ENCODE assay signal across 9 cellular contexts in genomic region chr15:77070180-77070499, GRCh38. TPM values are rescaled to one million over a fixed set of nuclear protein-coding genes. Genes with fewer than 3 reads are reported as not detected.
DNase-seq lines count a peak whose midpoint lies in the region; ATAC-seq and TF ChIP-seq lines count a peak whose summit lies in the region.
"Had no signal": no experiment of that assay in that cellular context is flagged by ENCODE, and none has a peak within 500 bp of the region (broad histone marks: within the 10 kb centered on the region; RNA-seq: fewer than 3 reads in every experiment).

No MANE protein-coding gene starts in this region.

- no peak for TF ChIP-seq CTCF in astrocyte of the cerebellum (IDR thresholded peaks at IDR 0.05; ENCODE audit: low read depth, low read length, missing control alignments)
- no peak for TF ChIP-seq CTCF in lower lobe of right lung (IDR thresholded peaks at IDR 0.05)
- no peak for TF ChIP-seq CTCF in upper lobe of left lung (IDR thresholded peaks at IDR 0.05)

- H3K36me3 ChIP-seq in lower lobe of right lung = no peaks in the 10 kb centered on the region
- no peaks in the 10 kb centered on the region for H3K36me3 ChIP-seq in upper lobe of left lung

- WGBS in upper lobe of left lung, 2 donors = 1% methylated on average over 18 of the region's 18 CpGs

- H3K4me3 ChIP-seq in astrocyte of the cerebellum (ENCODE audit: low read depth, low read length) = peak overlapping the region; percentile 70
- H3K4me3 ChIP-seq in lower lobe of right lung = peak overlapping the region; percentile 85
- peak overlapping the region; percentile 83 to 99 (median 95) for H3K4me3 ChIP-seq in upper lobe of left lung

- in situ Hi-C loops in astrocyte of the cerebellum (cut with HindIII; ENCODE audit: low sequenced_read_pairs) = no loop called here

- peaks cover 19% of the 10 kb centered on the region for H3K4me1 Mint-ChIP-seq in activated naive CD4-positive, alpha-beta T cell treated with anti-CD3 and anti-CD28 coated beads, Interleukin-2, amount 10 ng/mL, durations not matched to agents 7 days and 5 days

- ATAC-seq in lower lobe of right lung (no peak), upper lobe of left lung (ENCODE audit: low FRiP score in 2 of 2) (no peak), GM18511 (IDR thresholded peaks at IDR 0.05; ENCODE audit: unreplicated experiment) (no peak)

- no peaks in the 10 kb centered on the region for H3K9me3 Mint-ChIP-seq in activated naive CD4-positive, alpha-beta T cell treated with anti-CD3 and anti-CD28 coated beads, Interleukin-2, amount 10 ng/mL, durations not matched to agents 7 days and 5 days

- no peak overlapping the region for H3K27ac Mint-ChIP-seq in activated naive CD4-positive, alpha-beta T cell treated with anti-CD3 and anti-CD28 coated beads, Interleukin-2, amount 10 ng/mL, durations not matched to agents 7 days and 5 days

- H3K4me3 Mint-ChIP-seq in activated naive CD4-positive, alpha-beta T cell treated with anti-CD3 and anti-CD28 coated beads, Interleukin-2, amount 10 ng/mL, durations not matched to agents 7 days and 5 days = peak overlapping the region; percentile 77

- peaks cover 58% of the 10 kb centered on the region for H3K4me1 ChIP-seq in lower lobe of right lung
- peaks cover 38 to 48% (median 40%) of the 10 kb centered on the region in 4 donors for H3K4me1 ChIP-seq in upper lobe of left lung

- H3K9me3 ChIP-seq in lower lobe of right lung (no peaks in the 10 kb centered on the region), upper lobe of left lung (no peaks in the 10 kb centered on the region)

- CTCF ChIA-PET in activated naive CD4-positive, alpha-beta T cell treated with anti-CD3 and anti-CD28 coated beads, Interleukin-2, amount 10 ng/mL, durations not matched to agents 7 days and 5 days (lab: Charles Lee) = interaction anchor here (1.4 kb wide), 1 partner anchor 11 kb away, joined by 3 read pairs; no protein-coding TSS in a partner anchor

- no peak for TF ChIP-seq EP300 in upper lobe of left lung (IDR thresholded peaks at IDR 0.05)

- H3K27me3 ChIP-seq in lower lobe of right lung (ENCODE audit: low read depth) (no peaks in the 10 kb centered on the region), upper lobe of left lung (no peaks in the 10 kb centered on the region)

- H3K27me3 Mint-ChIP-seq in activated naive CD4-positive, alpha-beta T cell treated with anti-CD3 and anti-CD28 coated beads, Interleukin-2, amount 10 ng/mL, durations not matched to agents 7 days and 5 days = peaks cover 8% of the 10 kb centered on the region

- TF ChIP-seq POLR2A in upper lobe of left lung (IDR thresholded peaks at IDR 0.05) = peak in 1 of 4 donors; percentile 23

- H3K27ac ChIP-seq in lower lobe of right lung = peak overlapping the region; percentile 95
- H3K27ac ChIP-seq in upper lobe of left lung = peak overlapping the region; percentile 93 to 95 (median 94)

- H3K36me3 Mint-ChIP-seq in activated naive CD4-positive, alpha-beta T cell treated with anti-CD3 and anti-CD28 coated beads, Interleukin-2, amount 10 ng/mL, durations not matched to agents 7 days and 5 days = peaks cover 1% of the 10 kb centered on the region

- intact Hi-C loops in lower lobe of right lung (cut with DNase I) = no loop called here

- no peak for DNase-seq in activated naive CD4-positive, alpha-beta T cell treated with anti-CD3 and anti-CD28 coated beads, Interleukin-2, amount 10 ng/mL, durations not matched to agents 7 days and 5 days
- DNase-seq in activated naive CD4-positive, alpha-beta T cell (lab: John Stamatoyannopoulos, UW) = no peak
- DNase-seq in astrocyte of the cerebellum (ENCODE audit: low read depth) = no peak
- DNase-seq in lower lobe of right lung = no peak
- DNase-seq in upper lobe of left lung = no peak
- DNase-seq in NCI-H1092 treated with DMSO at 0.1 percent for 48 hours (lab: John Stamatoyannopoulos, UW) = no peak
- no peak for DNase-seq in kidney tubule cell (ENCODE audit: low spot score)
- DNase-seq: NK-92 treated with Interleukin-12 subunit alpha and Interleukin-12 subunit beta, amount 100 ng/mL, for 24 hours had no signal

RNA-seq across cellular contexts. Expression of gene TSPAN3, which starts 0.8 kb away (rescaled TPM):
- 292 TPM for total RNA-seq in lower lobe of right lung
- 100 to 1,000 TPM in 5 of 6 donors, 10 to 100 TPM in 1; 97.4 to 742 (median 396) TPM for total RNA-seq in upper lobe of left lung
